ENCODE assay signal across 9 cellular contexts in genomic region chr5:181221105-181221791, GRCh38. TPM values are rescaled to one million over a fixed set of nuclear protein-coding genes. Genes with fewer than 3 reads are reported as not detected.
DNase-seq lines count a peak whose midpoint lies in the region; ATAC-seq and TF ChIP-seq lines count a peak whose summit lies in the region.
"Had no signal": no experiment of that assay in that cellular context is flagged by ENCODE, and none has a peak within 500 bp of the region (broad histone marks: within the 10 kb centered on the region; RNA-seq: fewer than 3 reads in every experiment).

No MANE protein-coding gene starts in this region.

- RAD21 ChIA-PET in HCT116 (lab: Charles Lee; ENCODE audit: low non-redundant PET in 1 of 2, low total read pairs in 2 of 2, uncharacterized antibody in 2 of 2, unreplicated experiment in 2 of 2), result no interaction called here

- no peak for TF ChIP-seq POLR2A in HCT116 (IDR thresholded peaks at IDR 0.05; ENCODE audit: borderline replicate concordance, extremely low read depth, insufficient read depth, insufficient read length)
- TF ChIP-seq POLR2A in esophagus squamous epithelium (IDR thresholded peaks at IDR 0.05), result no peak
- no peak for TF ChIP-seq POLR2A in spleen (IDR thresholded peaks at IDR 0.05)

- H3K4me2 ChIP-seq in HCT116 (ENCODE audit: low read length), result peak overlapping the region; percentile 100

- no peaks in the 10 kb centered on the region for H3K9me2 ChIP-seq in HCT116 (ENCODE audit: insufficient read depth)

- H3K27ac ChIP-seq in HCT116 (ENCODE audit: low read depth, low read length), result peak overlapping the region; percentile 92
- peak overlapping the region; percentile 97 for H3K27ac ChIP-seq in VCaP
- peak overlapping the region; percentile 85 to 100 (median 98) for H3K27ac ChIP-seq in esophagus squamous epithelium
- peak overlapping the region; percentile 92 to 99 (median 97) for H3K27ac ChIP-seq in spleen

- H3K9me3 ChIP-seq in HCT116 (ENCODE audit: control insufficient read depth in 1 of 2, insufficient read depth in 1 of 2, low read depth in 1 of 2, low read length in 2 of 2) (no peaks in the 10 kb centered on the region), esophagus squamous epithelium (no peaks in the 10 kb centered on the region), spleen (no peaks in the 10 kb centered on the region)
- H3K9me3 ChIP-seq: ovary had no signal

- no peaks in the 10 kb centered on the region for H4K20me1 ChIP-seq in HCT116 (ENCODE audit: insufficient read depth)

- peak overlapping the region; percentile 88; the same call in 1 of the 2 replicates for H3K9ac ChIP-seq in HCT116 (ENCODE audit: low read length)

- H3K36me3 ChIP-seq in HCT116 (ENCODE audit: control insufficient read depth in 1 of 2, insufficient read depth in 2 of 2, low read length in 2 of 2) (peaks cover 0 to under 1% of the 10 kb centered on the region in 2 experiments; a peak in 1 of 4 replicates), esophagus squamous epithelium (no peaks in the 10 kb centered on the region), spleen (no peaks in the 10 kb centered on the region)
- H3K36me3 ChIP-seq: ovary had no signal

- H3K4me3 ChIP-seq in HCT116 (replicated peaks in 1 of 2; ENCODE audit: low read depth in 1 of 2, low read length in 2 of 2) (no peak overlapping the region), esophagus squamous epithelium (peak overlapping the region in 2 of 4 donors; percentile 71 to 85), spleen (peak overlapping the region in 7 of 8 donors; percentile 68 to 96 (median 71))

- TF ChIP-seq CTCF in HCT116 (IDR thresholded peaks at IDR 0.05 in 2 of 3, conservative IDR thresholded peaks at IDR 0.05 in 1 of 3; ENCODE audit: borderline replicate concordance in 1 of 3, insufficient read depth in 1 of 3, low read depth in 2 of 3, low read length in 2 of 3), result no peak
- TF ChIP-seq CTCF in VCaP (conservative IDR thresholded peaks at IDR 0.05), result no peak
- TF ChIP-seq CTCF in esophagus squamous epithelium (IDR thresholded peaks at IDR 0.05), result no peak
- TF ChIP-seq CTCF in spleen (IDR thresholded peaks at IDR 0.05 in 8 of 11, conservative IDR thresholded peaks at IDR 0.05 in 3 of 11), result no peak

- CTCF ChIA-PET in HCT116 (lab: Charles Lee), result no interaction called here

- intact Hi-C loops in HCT116 (cut with micrococcal nuclease), result loop anchor here (5.0 kb wide), 1 partner anchor 49 kb away; no protein-coding TSS in a partner anchor
- intact Hi-C loops in esophagus squamous epithelium (cut with DNase I), result no loop called here
- intact Hi-C loops in spleen (cut with DNase I; ENCODE audit: low total_unique reads), result no loop called here

- no peak for TF ChIP-seq RAD21 in HCT116 (IDR thresholded peaks at IDR 0.05; ENCODE audit: low read depth)

- peaks cover 22 to 49% of the 10 kb centered on the region in 2 experiments for H3K4me1 ChIP-seq in HCT116 (ENCODE audit: control insufficient read depth in 1 of 2, insufficient read depth in 2 of 2, low read length in 2 of 2)
- peaks cover 20 to 71% (median 21%) of the 10 kb centered on the region in 3 donors for H3K4me1 ChIP-seq in esophagus squamous epithelium
- H3K4me1 ChIP-seq in spleen, result peaks cover 10 to 85% (median 64%) of the 10 kb centered on the region in 6 donors

- WGBS in esophagus squamous epithelium, 2 donors, result 50 to 53% methylated on average over 27 of the region's 27 CpGs
- 52 to 66% (median 57%) methylated on average over 27 of the region's 27 CpGs for WGBS in spleen, 5 donors

- DNase-seq in HCT116 (ENCODE audit: low read depth, low spot score), result no peak
- DNase-seq in esophagus squamous epithelium (lab: John Stamatoyannopoulos, UW), result no peak
- DNase-seq in spleen, result peak; percentile 84
- no peak for DNase-seq in anterior cingulate cortex (lab: John Stamatoyannopoulos, UW)
- DNase-seq in LoVo (ENCODE audit: low spot score), result no peak

- ATAC-seq in HCT116 (no peak), GM21447 (IDR thresholded peaks at IDR 0.05; ENCODE audit: unreplicated experiment) (no peak), GM21619 (IDR thresholded peaks at IDR 0.05; ENCODE audit: unreplicated experiment) (no peak)

- BruUV-seq in HCT116 (replicated peaks; lab: Mats Ljungman, UMichigan), result no TSS peak

- peaks cover 24% of the 10 kb centered on the region for H3K79me2 ChIP-seq in HCT116 (ENCODE audit: insufficient read depth, low read length)

- no peak overlapping the region for H2AFZ ChIP-seq in HCT116 (ENCODE audit: low read depth, low read length, poor library complexity, severe bottlenecking)

- H3K27me3 ChIP-seq in HCT116 (ENCODE audit: insufficient read depth, low read length), result no peaks in the 10 kb centered on the region
- no peaks in the 10 kb centered on the region for H3K27me3 ChIP-seq in esophagus squamous epithelium
- peaks cover 0 to 12% (median 0%) of the 10 kb centered on the region in 7 donors for H3K27me3 ChIP-seq in spleen (replicated peaks in 1 of 7)
- H3K27me3 ChIP-seq: ovary had no signal

- POLR2A ChIA-PET in HCT116 (lab: Charles Lee), result interaction anchor here (1.1 to 2.8 kb wide), 5 partner anchors 14 to 48 kb away, joined by 3 to 22 read pairs (median 4); partner anchors contain the start of gene TRIM7

TF ChIP-seq in HCT116, 20 proteins besides CTCF, POLR2A, EP300 and RAD21 (continues in another document):
- TF ChIP-seq YY1 (IDR thresholded peaks at IDR 0.05; ENCODE audit: extremely low read depth, insufficient replicate concordance, low read depth, low read length), result no peak
- TF ChIP-seq JUND (IDR thresholded peaks at IDR 0.05), result no peak
- no peak for TF ChIP-seq EZH2 (IDR thresholded peaks at IDR 0.05)
- TF ChIP-seq SRF (IDR thresholded peaks at IDR 0.05; ENCODE audit: low read depth), result no peak
- no peak for TF ChIP-seq ZNF274 (IDR thresholded peaks at IDR 0.05; ENCODE audit: low read depth, low read length)
- no peak for TF ChIP-seq ZBTB33 (IDR thresholded peaks at IDR 0.05; ENCODE audit: extremely low read depth, insufficient replicate concordance, low read length)
- no peak for TF ChIP-seq ELF1 (IDR thresholded peaks at IDR 0.05; ENCODE audit: borderline replicate concordance, low read depth)
- no peak for TF ChIP-seq REST (IDR thresholded peaks at IDR 0.05; ENCODE audit: low read depth)
- TF ChIP-seq FOSL1 (IDR thresholded peaks at IDR 0.05; ENCODE audit: low read depth), result no peak
- TF ChIP-seq SP1 (IDR thresholded peaks at IDR 0.05; ENCODE audit: low read depth), result no peak
- no peak for TF ChIP-seq EZH2phosphoT487 (IDR thresholded peaks at IDR 0.05; ENCODE audit: borderline replicate concordance)

RNA-seq across cellular contexts. Expression of gene TRIM41, which starts 1.8 kb away (rescaled TPM):
- total RNA-seq in HCT116 (2021; ENCODE audit: unreplicated experiment) (51.8 TPM), esophagus squamous epithelium (10 to 100 TPM; 12.0 to 22.1 (median 13.8) TPM), spleen (10 to 100 TPM; 14.3 to 34.1 (median 26.6) TPM)
- 34.1 and 37.8 TPM in 2 replicates for polyA plus RNA-seq in HCT116 (2012)
- 10 to 100 TPM; 12.5 to 25.0 (median 24.1) TPM for polyA plus RNA-seq in spleen

RNA-seq across cellular contexts. Expression of gene TRIM7, which starts 16.3 kb away (rescaled TPM):
- total RNA-seq in HCT116 (2021; ENCODE audit: unreplicated experiment) (30.2 TPM), esophagus squamous epithelium (10 to 100 TPM; 44.8 to 80.6 (median 54.5) TPM), spleen (1 to 10 TPM in 6 of 7 donors, under 1 TPM in 1; 0.81 to 3.9 (median 1.9) TPM)
- 21.9 and 25.3 TPM in 2 replicates for polyA plus RNA-seq in HCT116 (2012)
- polyA plus RNA-seq in spleen, result 1 to 10 TPM; 1.0 to 1.3 (median 1.2) TPM

RNA-seq across cellular contexts. Expression of gene RACK1, which starts 22.5 kb away (rescaled TPM):
- total RNA-seq in HCT116 (2021; ENCODE audit: unreplicated experiment), result 2,432 TPM
- 5,228 and 5,585 TPM in 2 replicates for polyA plus RNA-seq in HCT116 (2012)
- 1,000 to 10,000 TPM; 1,705 to 2,735 (median 2,064) TPM for total RNA-seq in esophagus squamous epithelium
- 1,000 to 10,000 TPM; 1,202 to 2,949 (median 1,651) TPM for total RNA-seq in spleen
- 1,000 to 10,000 TPM; 2,379 to 3,598 (median 2,966) TPM for polyA plus RNA-seq in spleen

RNA-seq across cellular contexts. Expression of gene TRIM52, which starts 39.7 kb away (rescaled TPM):
- 7.6 TPM for total RNA-seq in HCT116 (2021; ENCODE audit: unreplicated experiment)
- 5.7 and 6.3 TPM in 2 replicates for polyA plus RNA-seq in HCT116 (2012)
- 10 to 100 TPM in 1 of 4 donors, 1 to 10 TPM in 3; 2.0 to 11.1 (median 3.3) TPM for total RNA-seq in esophagus squamous epithelium
- total RNA-seq in spleen, result 10 to 100 TPM; 18.9 to 44.0 (median 22.5) TPM
- 10 to 100 TPM; 11.6 to 19.7 (median 18.4) TPM for polyA plus RNA-seq in spleen

Comparison
In these comparisons a context has a peak if more than half of its experiments do, and no peak if none do; other contexts are left out.
1. H3K4me3 ChIP-seq: peak in spleen (7 of 8); none in HCT116 (0 of 2).
2. Peak in every context shown above with its lines, with median percentiles within 50 percentile points of each other: H3K27ac ChIP-seq.